In the genomic region with DNA sequence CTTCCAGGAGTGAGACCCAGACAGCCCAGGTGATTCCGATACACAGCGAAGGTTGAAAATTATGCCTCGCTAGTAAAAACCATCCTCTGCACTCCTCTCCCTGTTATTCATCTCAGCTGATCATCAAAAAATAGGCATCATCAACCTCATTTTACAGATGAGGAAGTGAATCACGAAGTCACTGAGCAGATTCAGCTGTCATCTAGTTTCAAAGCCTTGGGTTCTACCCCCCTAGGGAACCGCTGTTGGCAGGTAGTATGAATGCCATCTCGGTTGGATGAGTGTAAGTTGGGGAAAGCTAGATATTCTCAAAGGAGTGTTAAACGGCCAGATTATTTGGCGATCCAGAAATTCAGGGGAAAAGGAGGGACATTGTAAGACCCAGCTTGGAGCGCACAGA, we compare ENCODE assay signal across 1 cellular context.
TF ChIP-seq lines count a peak whose summit lies in the region.

No MANE protein-coding gene starts in this region.

TF ChIP-seq in GM12878, 131 proteins besides CTCF, POLR2A, EP300 and RAD21:
- TF ChIP-seq, protein P1, sequence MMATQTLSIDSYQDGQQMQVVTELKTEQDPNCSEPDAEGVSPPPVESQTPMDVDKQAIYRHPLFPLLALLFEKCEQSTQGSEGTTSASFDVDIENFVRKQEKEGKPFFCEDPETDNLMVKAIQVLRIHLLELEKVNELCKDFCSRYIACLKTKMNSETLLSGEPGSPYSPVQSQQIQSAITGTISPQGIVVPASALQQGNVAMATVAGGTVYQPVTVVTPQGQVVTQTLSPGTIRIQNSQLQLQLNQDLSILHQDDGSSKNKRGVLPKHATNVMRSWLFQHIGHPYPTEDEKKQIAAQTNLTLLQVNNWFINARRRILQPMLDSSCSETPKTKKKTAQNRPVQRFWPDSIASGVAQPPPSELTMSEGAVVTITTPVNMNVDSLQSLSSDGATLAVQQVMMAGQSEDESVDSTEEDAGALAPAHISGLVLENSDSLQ (IDR thresholded peaks at IDR 0.05) = 0 out of 2 replicates have a peak, but pooled peaks have one; percentile 22
- no peak for TF ChIP-seq GABPA (IDR thresholded peaks at IDR 0.05; ENCODE audit: low read depth)
- no peak for TF ChIP-seq TBL1XR1 (IDR thresholded peaks at IDR 0.05; ENCODE audit: low read depth, low read length)
- TF ChIP-seq SPI1 (IDR thresholded peaks at IDR 0.05; ENCODE audit: borderline replicate concordance, insufficient read depth, low read depth, low read length) = peak; percentile 86
- TF ChIP-seq RUNX3 (IDR thresholded peaks at IDR 0.05; ENCODE audit: low read length) = 0 out of 2 replicates have a peak, but pooled peaks have one; percentile 10
- no peak for TF ChIP-seq RCOR1 (conservative IDR thresholded peaks at IDR 0.05; ENCODE audit: low read depth, low read length)
- TF ChIP-seq IKZF2 (IDR thresholded peaks at IDR 0.05) = peak in 1 of 2 experiments; percentile 27; a peak in 1 of 4 replicates
- TF ChIP-seq MTA2 (IDR thresholded peaks at IDR 0.05; ENCODE audit: low read depth) = peak; percentile 15; the same call in 1 of the 2 replicates
- TF ChIP-seq RAD51 (IDR thresholded peaks at IDR 0.05) = no peak
- peak; percentile 46 for TF ChIP-seq MEF2B (IDR thresholded peaks at IDR 0.05; ENCODE audit: partially characterized antibody, poor library complexity, severe bottlenecking)
- no peak for TF ChIP-seq JUNB (IDR thresholded peaks at IDR 0.05)
- peak; percentile 42; the same call in 1 of the 2 replicates for TF ChIP-seq TCF12 (IDR thresholded peaks at IDR 0.05; ENCODE audit: low read depth, low read length)
